ENCODE assay signal across 8 cellular contexts in genomic region chr4:673349-674091, GRCh38. TPM values are rescaled to one million over a fixed set of nuclear protein-coding genes. Genes with fewer than 3 reads are reported as not detected.
DNase-seq lines count a peak whose midpoint lies in the region; ATAC-seq and TF ChIP-seq lines count a peak whose summit lies in the region.

No MANE protein-coding gene starts in this region.

- H3K4me3 ChIP-seq in DOHH2 (ENCODE audit: low read length) (peak overlapping the region; percentile 89), NT2/D1 (ENCODE audit: insufficient read length, low read depth) (peak overlapping the region; percentile 75), mesodermal cell (ENCODE audit: extremely low read depth, insufficient read depth, low read length, poor library complexity, severe bottlenecking) (peak overlapping the region; percentile 90)

- no peak for TF ChIP-seq CTCF in DOHH2 (IDR thresholded peaks at IDR 0.05; ENCODE audit: low read depth, low read length, poor library complexity, severe bottlenecking)

- no peak for DNase-seq in NT2/D1 (ENCODE audit: low read depth, low spot score)
- DNase-seq in cerebellar cortex (ENCODE audit: low spot score), result no peak
- no peak for DNase-seq in stimulated activated CD4-positive, alpha-beta T cell treated with anti-CD3 and anti-CD28 coated beads, Interleukin-4, amount 100 ng/mL, for 4 hours
- no peak for DNase-seq in NCI-H748 treated with DMSO at 0.1 percent for 48 hours (lab: John Stamatoyannopoulos, UW)

- peaks cover 26% of the 10 kb centered on the region for H3K79me2 ChIP-seq in DOHH2 (ENCODE audit: control insufficient read depth, low read length)

- H3K4me2 ChIP-seq in DOHH2 (ENCODE audit: low read length), result peak overlapping the region; percentile 98

- WGBS in mesodermal cell (ENCODE audit: insufficient coverage in 2 of 2), 2 experiments, result 13 to 14% methylated on average over 27 to 34 of the region's 55 CpGs

- H3K4me1 Mint-ChIP-seq in dendritic cell treated with granulocyte-macrophage colony-stimulating factor and Interleukin-4, amounts not matched to agents 40 ng/mL and 50 ng/mL, for 4 days (ENCODE audit: low read depth), result peaks cover 37% of the 10 kb centered on the region

- ATAC-seq in GM18873 (IDR thresholded peaks at IDR 0.05; ENCODE audit: low FRiP score, unreplicated experiment), result no peak

- peaks cover 10% of the 10 kb centered on the region for H3F3A ChIP-seq in DOHH2 (ENCODE audit: control insufficient read depth, insufficient read depth)

- H3K27ac ChIP-seq in DOHH2 (ENCODE audit: low read depth, low read length) (peak overlapping the region; percentile 19), mesodermal cell (ENCODE audit: low read depth, low read length, severe bottlenecking) (no peak overlapping the region)

- H3K4me1 ChIP-seq in DOHH2 (ENCODE audit: control insufficient read depth, low read length), result peaks cover 44% of the 10 kb centered on the region
- peaks cover 34% of the 10 kb centered on the region for H3K4me1 ChIP-seq in NT2/D1 (ENCODE audit: insufficient read depth, insufficient read length)
- H3K4me1 ChIP-seq in mesodermal cell (ENCODE audit: control insufficient read depth, insufficient read depth, low read length, poor library complexity, severe bottlenecking), result peaks cover 10% of the 10 kb centered on the region

- H3K9me2 ChIP-seq in DOHH2 (replicated peaks; ENCODE audit: control insufficient read depth, low read length), result no peaks in the 10 kb centered on the region

- H3K36me3 ChIP-seq in DOHH2 (ENCODE audit: control insufficient read depth, low read length), result peaks cover 44% of the 10 kb centered on the region
- H3K36me3 ChIP-seq in NT2/D1 (ENCODE audit: insufficient read depth, insufficient read length, low read length), result peaks cover 37% of the 10 kb centered on the region
- peaks cover 18% of the 10 kb centered on the region for H3K36me3 ChIP-seq in mesodermal cell (ENCODE audit: control insufficient read depth, insufficient read depth, low read length)

- peak overlapping the region; percentile 91 for H3K9ac ChIP-seq in NT2/D1 (ENCODE audit: insufficient read length, low read depth)

- intact Hi-C loops in dendritic cell treated with granulocyte-macrophage colony-stimulating factor and Interleukin-4, amounts not matched to agents 40 ng/mL and 50 ng/mL, for 4 days (cut with micrococcal nuclease), result loop anchor here (5.0 kb wide), 1 partner anchor 551 kb away; the partner anchor contains the start of gene ZNF718

- no peaks in the 10 kb centered on the region for H3K9me3 Mint-ChIP-seq in dendritic cell treated with granulocyte-macrophage colony-stimulating factor and Interleukin-4, amounts not matched to agents 40 ng/mL and 50 ng/mL, for 4 days

- peaks cover 46% of the 10 kb centered on the region for H3K36me3 Mint-ChIP-seq in dendritic cell treated with granulocyte-macrophage colony-stimulating factor and Interleukin-4, amounts not matched to agents 40 ng/mL and 50 ng/mL, for 4 days (ENCODE audit: low read depth)

- H3K4me3 Mint-ChIP-seq in dendritic cell treated with granulocyte-macrophage colony-stimulating factor and Interleukin-4, amounts not matched to agents 40 ng/mL and 50 ng/mL, for 4 days, result peak overlapping the region; percentile 82

- H3K27me3 Mint-ChIP-seq in dendritic cell treated with granulocyte-macrophage colony-stimulating factor and Interleukin-4, amounts not matched to agents 40 ng/mL and 50 ng/mL, for 4 days, result no peaks in the 10 kb centered on the region

- H3K27me3 ChIP-seq in DOHH2 (ENCODE audit: control insufficient read depth, low read length) (no peaks in the 10 kb centered on the region), NT2/D1 (ENCODE audit: insufficient read depth, insufficient read length) (no peaks in the 10 kb centered on the region)

- peak overlapping the region; percentile 91 for H3K27ac Mint-ChIP-seq in dendritic cell treated with granulocyte-macrophage colony-stimulating factor and Interleukin-4, amounts not matched to agents 40 ng/mL and 50 ng/mL, for 4 days

- H4K20me1 ChIP-seq in DOHH2 (ENCODE audit: control insufficient read depth, insufficient read depth, low read depth, low read length), result no peaks in the 10 kb centered on the region

- H3K9me3 ChIP-seq in DOHH2 (ENCODE audit: control insufficient read depth, insufficient read depth, low read length), result no peaks in the 10 kb centered on the region
- no peaks in the 10 kb centered on the region for H3K9me3 ChIP-seq in NT2/D1 (ENCODE audit: insufficient read depth, low read length)
- no peaks in the 10 kb centered on the region for H3K9me3 ChIP-seq in mesodermal cell (ENCODE audit: control insufficient read depth, low read length)

RNA-seq across cellular contexts. Expression of gene ATP5ME, which starts 0.6 kb away (rescaled TPM):
- polyA plus RNA-seq in mesodermal cell (2013, experiment 1 of 2), result 302 TPM
- polyA plus RNA-seq in mesodermal cell (2013, experiment 2 of 2), result 291 TPM

RNA-seq across cellular contexts. Expression of gene MYL5, which starts 0.8 kb away (rescaled TPM):
- 7.4 TPM for polyA plus RNA-seq in mesodermal cell (2013, experiment 1 of 2)
- 7.5 TPM for polyA plus RNA-seq in mesodermal cell (2013, experiment 2 of 2)

RNA-seq across cellular contexts. Expression of gene SLC49A3, which starts 15.4 kb away (rescaled TPM):
- polyA plus RNA-seq in mesodermal cell (2013, experiment 1 of 2), result 2.2 TPM
- 1.6 TPM for polyA plus RNA-seq in mesodermal cell (2013, experiment 2 of 2)

RNA-seq across cellular contexts. Expression of gene PCGF3, which starts 32.1 kb away (rescaled TPM):
- polyA plus RNA-seq in mesodermal cell (2013, experiment 1 of 2), result 56.3 TPM
- 51.8 TPM for polyA plus RNA-seq in mesodermal cell (2013, experiment 2 of 2)

RNA-seq across cellular contexts. Expression of gene PDE6B, which starts 48.1 kb away (rescaled TPM):
- 3.8 TPM for polyA plus RNA-seq in mesodermal cell (2013, experiment 1 of 2)
- polyA plus RNA-seq in mesodermal cell (2013, experiment 2 of 2), result 2.0 TPM
